In the genomic region with DNA sequence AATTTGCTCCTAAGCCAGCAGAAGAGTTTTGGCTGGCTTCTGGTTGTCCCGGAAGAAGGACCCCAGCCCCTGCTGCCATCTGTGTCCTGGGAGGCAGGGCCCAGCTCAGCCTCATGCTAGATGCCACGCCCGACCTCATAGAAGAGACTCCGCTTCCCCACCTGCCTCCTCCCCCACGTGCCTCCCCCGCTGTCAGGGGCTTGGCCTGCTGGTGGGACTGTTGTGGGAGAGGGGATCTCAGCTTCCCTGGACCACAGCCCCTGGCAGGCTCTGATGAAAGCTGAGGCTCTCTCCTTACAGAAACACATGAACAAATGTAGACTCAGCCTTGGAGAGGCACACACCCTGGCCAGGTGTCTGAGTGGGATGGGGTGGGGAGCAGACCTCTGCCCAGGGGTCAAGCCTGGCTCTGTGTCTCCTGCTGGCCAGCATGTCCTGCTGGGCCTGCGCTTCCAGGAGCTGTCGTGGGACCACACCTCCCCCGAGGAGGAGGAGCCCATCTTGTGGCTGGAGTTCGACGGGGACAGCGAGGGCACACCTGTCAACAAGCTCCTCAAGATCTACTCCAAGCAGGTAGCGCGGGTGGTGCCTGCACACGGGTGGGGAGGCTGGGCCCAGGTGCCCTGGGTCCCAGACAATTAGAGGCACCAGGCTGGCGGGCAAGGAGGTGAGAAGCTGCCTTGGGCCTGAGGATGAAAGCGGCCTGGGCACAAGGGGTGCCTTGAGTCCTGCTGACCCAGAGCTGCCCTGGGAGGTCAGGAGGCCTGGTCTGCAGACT, we compare ENCODE assay signal across 19 cellular contexts. TPM values are rescaled to one million over a fixed set of nuclear protein-coding genes. Genes with fewer than 3 reads are reported as not detected.
"Had no signal": no experiment of that assay in that cellular context is flagged by ENCODE, and none has a peak within 500 bp of the region (broad histone marks: within the 10 kb centered on the region; RNA-seq: fewer than 3 reads in every experiment).

No MANE protein-coding gene starts in this region.

- H3K4me1 Mint-ChIP-seq: neural crest cell had no signal

- H3K27ac ChIP-seq: cardiac muscle cell, ovary, uterus had no signal

- H3K27me3 ChIP-seq: cardiac muscle cell, colonic mucosa, ovary, tibial nerve, uterus had no signal

- H3K36me3 ChIP-seq: ovary, uterus had no signal

- H3K4me3 Mint-ChIP-seq: neural crest cell; T-helper 2 cell treated with Interferon-gamma antibody and Interleukin-4, amounts not matched to agents 5 μg/mL and 100 μg/mL, for 36 hours had no signal

- DNase-seq: activated CD4-positive, alpha-beta T cell treated with anti-CD3 and anti-CD28 coated beads, Interleukin-2, amount 50 U/mL, for 4 hours; activated gamma-delta T cell; activated T-cell treated with anti-CD3 and anti-CD28 coated beads, Interleukin-2, amount 50 U/mL, for 48 hours; colonic mucosa; hippocampal formation; kidney glomerular epithelial cell; ovary; stimulated activated CD4-positive, alpha-beta T cell treated with anti-CD3 and anti-CD28 coated beads, Interleukin-2, amount 100 ng/mL, for 24 hours; uterus had no signal

- H3K4me1 ChIP-seq: colonic mucosa, uterus had no signal

- H3K27ac Mint-ChIP-seq: T-helper 2 cell treated with Interferon-gamma antibody and Interleukin-4, amounts not matched to agents 5 μg/mL and 100 μg/mL, for 36 hours had no signal

- H3K9me3 Mint-ChIP-seq: activated naive CD4-positive, alpha-beta T cell treated with anti-CD3 and anti-CD28 coated beads, Interleukin-2, amount 50 U/mL, for 72 hours; neural crest cell; T-helper 2 cell treated with Interferon-gamma antibody and Interleukin-4, amounts not matched to agents 5 μg/mL and 100 μg/mL, for 36 hours had no signal

- ATAC-seq: activated CD4-positive, CD25-positive, alpha-beta regulatory T cell treated with anti-CD3 and anti-CD28 coated beads, Interleukin-2, amount 50 U/mL, for 24 hours; activated naive CD4-positive, alpha-beta T cell treated with anti-CD3 and anti-CD28 coated beads, Interleukin-2, amount 50 U/mL, for 72 hours; esophagus mucosa; sciatic nerve had no signal

- H3K4me3 ChIP-seq: cardiac muscle cell, colonic mucosa, ovary, tibial nerve, uterus had no signal

- H3K9me3 ChIP-seq: colonic mucosa, ovary, tibial nerve, uterus had no signal

RNA-seq across cellular contexts. Expression of gene TIGD3, which starts 45.9 kb away (rescaled TPM):
- total RNA-seq: mesenteric fat pad, sciatic nerve, subcutaneous adipose tissue had no signal
